8 cellular contexts compared by ENCODE assay signal in genomic region chr2:45964226-45964841, GRCh38.
DNase-seq lines count a peak whose midpoint lies in the region; ATAC-seq and TF ChIP-seq lines count a peak whose summit lies in the region.

No MANE protein-coding gene starts in this region.

- intact Hi-C loops in dorsolateral prefrontal cortex (cut with DNase I): no loop called here

- TF ChIP-seq CTCF in dorsolateral prefrontal cortex (IDR thresholded peaks at IDR 0.05 in 54 of 56, conservative IDR thresholded peaks at IDR 0.05 in 2 of 56; ENCODE audit: low read depth in 1 of 56, partially characterized antibody in 56 of 56) (no peak), WERI-Rb-1 (IDR thresholded peaks at IDR 0.05; ENCODE audit: low read depth, low read length) (no peak)

- no peaks in the 10 kb centered on the region for H3K9me3 ChIP-seq in WERI-Rb-1 (ENCODE audit: severe bottlenecking)

- DNase-seq in GM03348 (ENCODE audit: low spot score): peak; percentile 81
- peak; percentile 88 for DNase-seq in NCI-H345 (lab: John Stamatoyannopoulos, UW)
- peak in 8 of 10 donors; percentile 20 to 84 (median 48) for DNase-seq in dorsolateral prefrontal cortex
- peak in 33 of 56 donors; percentile 3 to 59 (median 22) for DNase-seq in nucleus accumbens (lab: John Stamatoyannopoulos, UW)
- no peak for DNase-seq in NCI-H187 treated with DMSO at 0.1 percent for 48 hours (lab: John Stamatoyannopoulos, UW)
- no peak for DNase-seq in WERI-Rb-1

- no peaks in the 10 kb centered on the region for H3K36me3 ChIP-seq in WERI-Rb-1

- no peak for ATAC-seq in HG02840 (IDR thresholded peaks at IDR 0.05; ENCODE audit: low FRiP score, unreplicated experiment)
- ATAC-seq in HG03354 (IDR thresholded peaks at IDR 0.05; ENCODE audit: poor library complexity, severe bottlenecking, unreplicated experiment): no peak

- H3K4me3 ChIP-seq in dorsolateral prefrontal cortex: no peak overlapping the region
- no peak overlapping the region for H3K4me3 ChIP-seq in WERI-Rb-1 (ENCODE audit: low read depth, low read length)

- H3K27ac ChIP-seq in dorsolateral prefrontal cortex: peak overlapping the region in 7 of 59 donors; percentile 4 to 51 (median 32)
- H3K27ac ChIP-seq in WERI-Rb-1: no peak overlapping the region

- H3K27me3 ChIP-seq in dorsolateral prefrontal cortex (no peaks in the 10 kb centered on the region), WERI-Rb-1 (ENCODE audit: insufficient read depth, low read depth, severe bottlenecking) (no peaks in the 10 kb centered on the region)

Comparison
In these comparisons a context has a peak if more than half of its experiments do, and no peak if none do; other contexts are left out.
1. DNase-seq: peak in GM03348 (single experiment), NCI-H345 (single experiment), dorsolateral prefrontal cortex (8 of 10) and nucleus accumbens (33 of 56); none in NCI-H187 treated with DMSO at 0.1 percent for 48 hours (single experiment) and WERI-Rb-1 (single experiment).